25 cellular contexts compared by ENCODE assay signal in genomic region chr6:50211582-50211981, GRCh38.
DNase-seq lines count a peak whose midpoint lies in the region; ATAC-seq, FAIRE-seq and TF ChIP-seq lines count a peak whose summit lies in the region.
"Had no signal": no experiment of that assay in that cellular context is flagged by ENCODE, and none has a peak within 500 bp of the region (broad histone marks: within the 10 kb centered on the region; RNA-seq: fewer than 3 reads in every experiment).

No MANE protein-coding gene starts in this region.

- intact Hi-C loops in IMR-90 (cut with micrococcal nuclease): no loop called here
- intact Hi-C loops in left colon (cut with DNase I, micrococcal nuclease): no loop called here

- TF ChIP-seq EP300 in H1 (IDR thresholded peaks at IDR 0.05; ENCODE audit: borderline replicate concordance in 1 of 2, low read depth in 2 of 2, low read length in 2 of 2): no peak

- in situ Hi-C loops in IMR-90 (cut with MboI; ENCODE audit: low sequenced_read_pairs): no loop called here

- no CpG with 5 or more reads among the region's 1 CpG for WGBS in IMR-90 (ENCODE audit: extremely low coverage in 2 of 2, insufficient read length in 1 of 2), 2 experiments
- WGBS in H1 (ENCODE audit: extremely low coverage in 1 of 2, insufficient coverage in 1 of 2, insufficient read length in 1 of 2, insufficient replicate concordance in 2 of 2, low coverage in 1 of 2, low lambda C conversion rate in 2 of 2, missing lambda C conversion rate in 1 of 2), 2 experiments: 97% methylated on average over 1 of the region's 1 CpG; no CpG with 5 or more reads in 1 of the 2 experiments

- H4K20me1 ChIP-seq in IMR-90 (ENCODE audit: insufficient read depth, low read length) (no peaks in the 10 kb centered on the region), H1 (replicated peaks in 1 of 2; ENCODE audit: control insufficient read depth in 1 of 2, insufficient read depth in 2 of 2, low read length in 2 of 2) (no peaks in the 10 kb centered on the region)
- H4K20me1 ChIP-seq: BLaER1 had no signal

- H3K4me1 ChIP-seq in IMR-90 (ENCODE audit: control insufficient read depth, insufficient read depth, low read length) (no peaks in the 10 kb centered on the region), H1 (replicated peaks in 1 of 4; ENCODE audit: control insufficient read depth in 3 of 4, insufficient read depth in 4 of 4, low read length in 3 of 4) (no peaks in the 10 kb centered on the region)
- H3K4me1 ChIP-seq: BE2C, BLaER1 had no signal

- DNase-seq in IMR-90 (no peak), SK-N-MC (ENCODE audit: low read depth, low spot score) (no peak), H1 (ENCODE audit: low read depth in 1 of 2, low spot score in 2 of 2) (no peak), left colon (no peak)
- DNase-seq: 8988T; ACHN; BE2C; C1 segment of cervical spinal cord; CD4-positive, alpha-beta memory T cell; CD4-positive, CD25-positive, alpha-beta regulatory T cell; CD8-positive, alpha-beta memory T cell; COR-L47; DMS 273 treated with DMSO at 0.1 percent for 48 hours; DMS153; DMS53; DMS79; DND-41; EL; GDM1 had no signal

- H3K36me3 ChIP-seq in IMR-90 (ENCODE audit: control insufficient read depth, insufficient read depth, low read length): no peaks in the 10 kb centered on the region
- no peaks in the 10 kb centered on the region for H3K36me3 ChIP-seq in SK-N-MC (ENCODE audit: insufficient read depth, low read length)
- no peaks in the 10 kb centered on the region for H3K36me3 ChIP-seq in H1 (ENCODE audit: control insufficient read depth in 2 of 4, insufficient read depth in 4 of 4, low read length in 3 of 4)
- H3K36me3 ChIP-seq: BE2C, BLaER1 had no signal

- no peak overlapping the region for H4K91ac ChIP-seq in IMR-90 (ENCODE audit: insufficient read depth, low read depth, low read length)
- no peak overlapping the region for H4K91ac ChIP-seq in H1 (replicated peaks; ENCODE audit: insufficient read length, low read length)

- H3K9me1 ChIP-seq in IMR-90 (ENCODE audit: insufficient read depth, low read length): no peaks in the 10 kb centered on the region

- H2AK5ac ChIP-seq in IMR-90 (ENCODE audit: low read depth, low read length): no peak overlapping the region
- H2AK5ac ChIP-seq in H1 (ENCODE audit: low read depth, low read length): no peak overlapping the region

- no peak overlapping the region for H2BK5ac ChIP-seq in IMR-90 (ENCODE audit: low read depth, low read length, poor library complexity, severe bottlenecking)
- no peak overlapping the region for H2BK5ac ChIP-seq in H1 (ENCODE audit: low read depth, low read length)

- CTCF ChIA-PET in IMR-90 (lab: Yijun Ruan, JAX) (no interaction called here), H1 (lab: Charles Lee; ENCODE audit: partially characterized antibody) (no interaction called here)

- H3K18ac ChIP-seq in IMR-90 (ENCODE audit: low read depth, low read length): no peak overlapping the region
- H3K18ac ChIP-seq in H1 (ENCODE audit: extremely low read depth, low read length): no peak overlapping the region

- H3K4me2 ChIP-seq in IMR-90 (ENCODE audit: low read depth, low read length) (no peak overlapping the region), H1 (ENCODE audit: insufficient read depth in 1 of 2, low read depth in 2 of 2, low read length in 2 of 2) (no peak overlapping the region)
- H3K4me2 ChIP-seq: BLaER1 had no signal

- H3K27me3 ChIP-seq in IMR-90 (ENCODE audit: control insufficient read depth, insufficient read depth, low read length) (no peaks in the 10 kb centered on the region), H1 (replicated peaks in 1 of 4; ENCODE audit: control insufficient read depth in 3 of 4, extremely low read depth in 1 of 4, insufficient read depth in 3 of 4, low read length in 3 of 4) (no peaks in the 10 kb centered on the region)
- H3K27me3 ChIP-seq: BE2C, BLaER1 had no signal

- no peak overlapping the region for H3K14ac ChIP-seq in IMR-90 (replicated peaks; ENCODE audit: low read depth, low read length)
- no peak overlapping the region for H3K14ac ChIP-seq in H1 (ENCODE audit: insufficient read length)

- TF ChIP-seq CTCF in IMR-90 (conservative IDR thresholded peaks at IDR 0.05; ENCODE audit: low read depth, low read length) (no peak), H1 (IDR thresholded peaks at IDR 0.05; ENCODE audit: control extremely low read depth in 1 of 3, insufficient read depth in 1 of 3, low read depth in 1 of 3, low read length in 3 of 3) (no peak)

- no peak overlapping the region for H2BK12ac ChIP-seq in H1 (ENCODE audit: low read depth, low read length)

- no peak for TF ChIP-seq POLR2A in IMR-90 (IDR thresholded peaks at IDR 0.05; ENCODE audit: low read depth, low read length)
- TF ChIP-seq POLR2A in H1 (IDR thresholded peaks at IDR 0.05; ENCODE audit: control extremely low read depth in 1 of 2, low read depth in 2 of 2, low read length in 2 of 2): no peak

- no peak overlapping the region for H3K27ac ChIP-seq in IMR-90 (ENCODE audit: insufficient read depth, low read length)
- H3K27ac ChIP-seq in SK-N-MC: peak overlapping the region; percentile 12; the same call in 1 of the 2 replicates
- no peak overlapping the region for H3K27ac ChIP-seq in H1 (ENCODE audit: low read depth, low read length)
- H3K27ac ChIP-seq: BLaER1 had no signal

- H3K56ac ChIP-seq in IMR-90 (ENCODE audit: extremely low read depth, insufficient read depth, low read length) (no peak overlapping the region), H1 (replicated peaks; ENCODE audit: insufficient read length, low read depth, low read length) (no peak overlapping the region)

- H3K23ac ChIP-seq in IMR-90 (ENCODE audit: low read depth, low read length): no peak overlapping the region
- no peak overlapping the region for H3K23ac ChIP-seq in H1 (ENCODE audit: insufficient read length)

- no peak overlapping the region for H4K8ac ChIP-seq in IMR-90 (ENCODE audit: low read depth in 2 of 2, low read length in 2 of 2)
- H4K8ac ChIP-seq in H1 (ENCODE audit: extremely low read depth, insufficient read depth, low read length): no peak overlapping the region

- H3K79me1 ChIP-seq in IMR-90 (ENCODE audit: low read depth in 1 of 2, low read length in 2 of 2) (no peaks in the 10 kb centered on the region), H1 (ENCODE audit: low read depth, low read length) (no peaks in the 10 kb centered on the region)

- no peaks in the 10 kb centered on the region for H3K23me2 ChIP-seq in H1 (ENCODE audit: low read depth, low read length)

- no peak overlapping the region for H2BK120ac ChIP-seq in IMR-90 (ENCODE audit: low read depth, low read length)
- H2BK120ac ChIP-seq in H1 (replicated peaks; ENCODE audit: low read depth, low read length): no peak overlapping the region

- H3K4me3 ChIP-seq in IMR-90 (ENCODE audit: insufficient read depth, low read depth, low read length): no peak overlapping the region
- H3K4me3 ChIP-seq in SK-N-MC: peak overlapping the region; percentile 58; the same call in 1 of the 2 replicates
- H3K4me3 ChIP-seq in H1 (ENCODE audit: extremely low read depth in 1 of 4, insufficient read depth in 2 of 4, low read depth in 3 of 4, low read length in 4 of 4): no peak overlapping the region
- H3K4me3 ChIP-seq: BLaER1, GM12878 had no signal

- ATAC-seq in IMR-90 (ENCODE audit: low read depth) (no peak), GM21529 (IDR thresholded peaks at IDR 0.05; ENCODE audit: unreplicated experiment) (no peak), left colon (no peak)
- ATAC-seq: GM12878 had no signal

- no peak for FAIRE-seq in H1 (lab: Jason Lieb, UNC)
- FAIRE-seq: A204.1, GM12878, GM12892, GM18507 had no signal

- H2BK15ac ChIP-seq in IMR-90 (ENCODE audit: low read depth, low read length) (no peak overlapping the region), H1 (ENCODE audit: low read length) (no peak overlapping the region)

- no peaks in the 10 kb centered on the region for H3K9me3 ChIP-seq in IMR-90 (ENCODE audit: control insufficient read depth, insufficient read depth, low read length)
- no peaks in the 10 kb centered on the region for H3K9me3 ChIP-seq in SK-N-MC (ENCODE audit: low read depth, low read length)
- no peaks in the 10 kb centered on the region for H3K9me3 ChIP-seq in H1 (ENCODE audit: insufficient read depth in 2 of 2, low read depth in 1 of 2, low read length in 1 of 2)
- H3K9me3 ChIP-seq: BE2C, BLaER1 had no signal

- H4K5ac ChIP-seq in IMR-90 (ENCODE audit: low read depth, low read length): no peak overlapping the region
- no peak overlapping the region for H4K5ac ChIP-seq in H1 (ENCODE audit: insufficient read length, low read depth, low read length)

- H3K79me2 ChIP-seq in H1 (ENCODE audit: control insufficient read depth in 1 of 2, insufficient read depth in 2 of 2, low read length in 2 of 2): no peaks in the 10 kb centered on the region

- H2AK9ac ChIP-seq in IMR-90 (replicated peaks; ENCODE audit: low read depth, low read length, poor library complexity): no peak overlapping the region

- no peak overlapping the region for H2AFZ ChIP-seq in IMR-90 (replicated peaks; ENCODE audit: low read length, poor library complexity)
- H2AFZ ChIP-seq in H1 (ENCODE audit: low read length): no peak overlapping the region

- no peak overlapping the region for H2BK20ac ChIP-seq in IMR-90 (ENCODE audit: low read depth, low read length)
- H2BK20ac ChIP-seq in H1 (ENCODE audit: low read length): no peak overlapping the region

- no peak overlapping the region for H3K4ac ChIP-seq in IMR-90 (ENCODE audit: low read depth, low read length)
- H3K4ac ChIP-seq in H1 (replicated peaks; ENCODE audit: insufficient read length, low read depth, low read length): no peak overlapping the region

- dilution Hi-C loops in IMR-90 (cut with HindIII; ENCODE audit: low sequenced_read_pairs, unreplicated experiment): no loop called here

- POLR2A ChIA-PET in IMR-90 (lab: Charles Lee; ENCODE audit: unreplicated experiment): no interaction called here
- POLR2A ChIA-PET in H1 (lab: Charles Lee; ENCODE audit: partially characterized antibody): interaction anchor here (0.9 kb wide), 1 partner anchor 165 kb away, joined by 3 read pairs; no protein-coding TSS in a partner anchor

- H3K9ac ChIP-seq in IMR-90 (ENCODE audit: low read depth, low read length) (no peak overlapping the region), SK-N-MC (ENCODE audit: insufficient read length) (no peak overlapping the region), H1 (replicated peaks in 1 of 4; ENCODE audit: extremely low read depth in 1 of 4, low read depth in 3 of 4, low read length in 3 of 4) (no peak overlapping the region)
- H3K9ac ChIP-seq: BLaER1 had no signal

- no TSS peak for BruUV-seq in IMR-90 (replicated peaks; lab: Mats Ljungman, UMichigan)

- TF ChIP-seq RAD21 in IMR-90 (IDR thresholded peaks at IDR 0.05; ENCODE audit: low read length) (no peak), H1 (IDR thresholded peaks at IDR 0.05 in 1 of 2, conservative IDR thresholded peaks at IDR 0.05 in 1 of 2; ENCODE audit: low read depth in 2 of 2, low read length in 2 of 2) (no peak)

TF ChIP-seq in IMR-90, 13 proteins besides CTCF, POLR2A, EP300 and RAD21:
- no peak for TF ChIP-seq RCOR1 (IDR thresholded peaks at IDR 0.05; ENCODE audit: insufficient replicate concordance, low read length)
- TF ChIP-seq CEBPB (IDR thresholded peaks at IDR 0.05; ENCODE audit: low read depth, low read length): peak; percentile 55

TF ChIP-seq in H1, 55 proteins besides CTCF, POLR2A, EP300 and RAD21:
- TF ChIP-seq CEBPB (IDR thresholded peaks at IDR 0.05; ENCODE audit: low read depth, low read length): peak; percentile 26; the same call in 1 of the 2 replicates
- no peak for TF ChIP-seq GTF2F1 (IDR thresholded peaks at IDR 0.05; ENCODE audit: borderline replicate concordance, low read depth, low read length)
TF ChIP-seq in H1: peak in this region for 1.
